ENCODE assay signal across 15 cellular contexts in the genomic region with DNA sequence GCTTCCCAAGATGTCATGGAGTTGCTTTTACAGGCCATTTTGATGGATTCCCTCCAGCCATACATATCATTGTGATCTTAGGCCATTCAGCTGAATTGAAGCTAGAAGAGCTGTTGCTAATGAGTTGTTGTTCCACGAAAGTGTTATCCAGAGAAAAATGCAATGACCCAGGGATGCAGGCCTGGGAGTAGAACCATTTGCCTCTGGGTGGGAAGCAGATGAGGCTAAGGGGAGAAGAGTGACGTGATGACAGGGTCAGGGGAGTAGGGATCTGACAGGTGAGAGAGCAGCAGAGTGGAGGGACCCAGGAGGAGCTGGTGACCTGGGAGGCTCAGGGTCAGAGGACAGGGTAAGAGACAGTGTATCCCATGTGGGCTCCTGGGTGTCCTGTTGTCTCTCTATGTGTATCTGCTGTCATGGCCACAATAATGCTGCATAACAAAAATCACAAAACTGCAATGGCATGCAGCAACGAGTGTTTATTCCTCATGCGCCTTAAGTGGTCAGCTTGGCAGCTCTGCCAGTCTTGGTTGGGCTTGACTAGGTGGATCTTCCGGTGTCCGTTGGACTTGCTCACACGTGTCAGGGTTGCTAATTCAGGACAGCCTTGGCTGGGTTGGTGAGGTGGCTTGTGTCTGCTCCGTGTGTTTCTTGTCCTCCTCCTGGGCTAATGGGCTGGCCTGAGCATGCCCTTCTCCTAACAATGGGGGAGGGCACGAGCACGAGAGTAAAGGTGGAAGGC.
DNase-seq lines count a peak whose midpoint lies in the region; FAIRE-seq and TF ChIP-seq lines count a peak whose summit lies in the region.
"Had no signal": no experiment of that assay in that cellular context is flagged by ENCODE, and none has a peak within 500 bp of the region (broad histone marks: within the 10 kb centered on the region; RNA-seq: fewer than 3 reads in every experiment).

No MANE protein-coding gene starts in this region.

- no peak for TF ChIP-seq POLR2A in adrenal gland (IDR thresholded peaks at IDR 0.05)
- no peak for TF ChIP-seq POLR2A in spleen (IDR thresholded peaks at IDR 0.05)

- H3K4me3 ChIP-seq in adrenal gland (no peak overlapping the region), kidney (ENCODE audit: low read length in 2 of 2) (no peak overlapping the region), spleen (no peak overlapping the region)
- H3K4me3 ChIP-seq: neural progenitor cell, skin epidermis had no signal

- H3K4me1 ChIP-seq in adrenal gland (replicated peaks in 1 of 2) (peaks cover 0 to 43% of the 10 kb centered on the region in 2 donors), kidney (ENCODE audit: control insufficient read depth in 1 of 2, insufficient read depth in 1 of 2, low read depth in 1 of 2, low read length in 2 of 2) (peaks cover 51 to 53% of the 10 kb centered on the region in 2 donors), spleen (peaks cover 0 to 67% (median 36%) of the 10 kb centered on the region in 6 donors)

- intact Hi-C loops in adrenal gland (cut with DNase I) (loop anchor here in 1 of 2 donors (10.0 kb wide), 1 partner anchor 199 kb away; no protein-coding TSS in a partner anchor), kidney (cut with DNase I) (no loop called here), spleen (cut with DNase I; ENCODE audit: low total_unique reads) (no loop called here)

- FAIRE-seq in kidney (lab: Jason Lieb, UNC) = no peak
- FAIRE-seq: RCC 7860 had no signal

- H3K36me3 ChIP-seq in adrenal gland (replicated peaks in 1 of 2) (no peaks in the 10 kb centered on the region), kidney (ENCODE audit: control insufficient read depth in 1 of 2, insufficient read depth in 2 of 2, low read length in 2 of 2) (no peaks in the 10 kb centered on the region), spleen (no peaks in the 10 kb centered on the region)
- H3K36me3 ChIP-seq: neural progenitor cell had no signal

- H3K9me3 ChIP-seq in adrenal gland (replicated peaks in 1 of 3) (no peaks in the 10 kb centered on the region), kidney (ENCODE audit: control insufficient read depth in 1 of 2, low read length in 2 of 2) (no peaks in the 10 kb centered on the region), spleen (no peaks in the 10 kb centered on the region)

- DNase-seq in H4 (ENCODE audit: low spot score) (peak; percentile 3), adrenal gland (no peak), kidney (no peak), spleen (no peak), NCI-H524 treated with DMSO at 0.1 percent for 48 hours (lab: John Stamatoyannopoulos, UW) (no peak), iPS-NIHi11 (ENCODE audit: low spot score) (no peak), inferior parietal cortex (ENCODE audit: extremely low spot score) (no peak)
- DNase-seq in activated CD8-positive, alpha-beta memory T cell treated with anti-CD3 and anti-CD28 coated beads for 24 hours = no peak
- DNase-seq: AML-193, mesendoderm, NCI-H2081, T-helper 1 cell had no signal

- 80 to 86% (median 82%) methylated on average over 9 to 10 of the region's 10 CpGs for WGBS in adrenal gland, 4 donors
- WGBS in spleen, 5 donors = 48 to 71% (median 68%) methylated on average over 9 to 10 of the region's 10 CpGs

- TF ChIP-seq CTCF in adrenal gland (IDR thresholded peaks at IDR 0.05) = no peak
- no peak for TF ChIP-seq CTCF in kidney (IDR thresholded peaks at IDR 0.05; ENCODE audit: borderline replicate concordance, extremely low read depth, insufficient read depth)
- TF ChIP-seq CTCF in spleen (IDR thresholded peaks at IDR 0.05 in 8 of 11, conservative IDR thresholded peaks at IDR 0.05 in 3 of 11) = no peak

- H3K27me3 ChIP-seq in adrenal gland (no peaks in the 10 kb centered on the region), spleen (replicated peaks in 1 of 7) (peaks cover 0 to 97% (median 8%) of the 10 kb centered on the region in 7 donors)
- H3K27me3 ChIP-seq: neural progenitor cell had no signal

- H3K27ac ChIP-seq in adrenal gland (peak overlapping the region in 4 of 5 donors; percentile 28 to 97 (median 70)), kidney (ENCODE audit: low read depth in 2 of 2, low read length in 2 of 2) (peak overlapping the region; percentile 82 to 91), spleen (peak overlapping the region in 7 of 8 donors; percentile 80 to 93 (median 85))
- H3K27ac ChIP-seq: neural progenitor cell had no signal

- H3K9ac ChIP-seq in kidney (ENCODE audit: low read length in 2 of 2) = no peak overlapping the region
- H3K9ac ChIP-seq: neural progenitor cell had no signal
